In genomic region chr10:3782099-3782455, GRCh38 we compare ENCODE assay signal across 8 cellular contexts. TPM values are rescaled to one million over a fixed set of nuclear protein-coding genes. Genes with fewer than 3 reads are reported as not detected.
A peak's percentile ranks its signal among the peaks of the same experiment; 100 is the strongest.
DNase-seq lines count a peak whose midpoint lies in the region; ATAC-seq and TF ChIP-seq lines count a peak whose summit lies in the region.

No MANE protein-coding gene starts in this region.

- peaks cover 18% of the 10 kb centered on the region for H3K36me3 ChIP-seq in cardiac muscle cell
- peaks cover 11 to 55% (median 39%) of the 10 kb centered on the region in 4 donors for H3K36me3 ChIP-seq in right lobe of liver
- peaks cover 0 to 44% (median 22%) of the 10 kb centered on the region in 4 donors for H3K36me3 ChIP-seq in transverse colon

- intact Hi-C loops in Right ventricle myocardium inferior (cut with DNase I), result loop anchor here (2.0 to 10.0 kb wide), 7 partner anchors 103 to 875 kb away; no protein-coding TSS in a partner anchor
- intact Hi-C loops in right lobe of liver (cut with DNase I), result no loop called here
- intact Hi-C loops in transverse colon (cut with DNase I; ENCODE audit: low total_unique reads), result loop anchor here (2.0 to 10.0 kb wide), 3 partner anchors 153 to 989 kb away; no protein-coding TSS in a partner anchor

- H3K9me3 ChIP-seq in cardiac muscle cell (ENCODE audit: low read depth) (no peaks in the 10 kb centered on the region), right lobe of liver (no peaks in the 10 kb centered on the region), transverse colon (no peaks in the 10 kb centered on the region)

- peaks cover 19% of the 10 kb centered on the region for H3K4me1 ChIP-seq in cardiac muscle cell (ENCODE audit: low read depth)
- H3K4me1 ChIP-seq in right lobe of liver, result peaks cover 0 to 24% (median 5%) of the 10 kb centered on the region in 4 donors
- H3K4me1 ChIP-seq in transverse colon, result peaks cover 10 to 60% (median 57%) of the 10 kb centered on the region in 4 donors

- peak overlapping the region; percentile 85 for H3K4me3 ChIP-seq in cardiac muscle cell
- peak overlapping the region; percentile 66 to 87 (median 72) for H3K4me3 ChIP-seq in right lobe of liver
- H3K4me3 ChIP-seq in transverse colon, result peak overlapping the region; percentile 77 to 98 (median 98)

- no peak for TF ChIP-seq POLR2A in right lobe of liver (IDR thresholded peaks at IDR 0.05)
- TF ChIP-seq POLR2A in transverse colon (IDR thresholded peaks at IDR 0.05), result no peak

- 14% methylated on average over 9 of the region's 9 CpGs for WGBS in right lobe of liver (ENCODE audit: insufficient coverage, low coverage, low lambda C conversion rate, missing lambda C conversion rate)
- WGBS in transverse colon (ENCODE audit: low coverage in 1 of 2), 2 donors, result 33 to 34% methylated on average over 8 to 9 of the region's 9 CpGs

- in situ Hi-C loops in transverse colon (cut with MboI; ENCODE audit: low pct_ligation_motif_present in 1 of 4, low pct_unique_long_range_greater_than_20kb in 1 of 4, low sequenced_read_pairs in 3 of 4), result loop anchor here in 3 of 4 donors (10.0 to 25.0 kb wide), 5 partner anchors 73 to 880 kb away; no protein-coding TSS in a partner anchor

- H3K27me3 ChIP-seq in cardiac muscle cell, result no peaks in the 10 kb centered on the region
- no peaks in the 10 kb centered on the region for H3K27me3 ChIP-seq in right lobe of liver
- H3K27me3 ChIP-seq in transverse colon, result no peaks in the 10 kb centered on the region

- no peak overlapping the region for H3K27ac ChIP-seq in cardiac muscle cell
- peak overlapping the region; percentile 78 for H3K27ac ChIP-seq in angular gyrus (ENCODE audit: low read depth, low read length)
- peak overlapping the region; percentile 100 for H3K27ac ChIP-seq in right lobe of liver
- peak overlapping the region; percentile 99 to 100 (median 100) for H3K27ac ChIP-seq in transverse colon

- ATAC-seq in Right ventricle myocardium inferior (no peak), right lobe of liver (no peak), HG03045 (IDR thresholded peaks at IDR 0.05; ENCODE audit: unreplicated experiment) (no peak)

- TF ChIP-seq EP300 in transverse colon (IDR thresholded peaks at IDR 0.05; ENCODE audit: low read depth), result no peak

- DNase-seq in cardiac muscle cell (ENCODE audit: low read depth in 1 of 2, low spot score in 1 of 2), result peak in 1 of 2 donors; percentile 81
- DNase-seq in Right ventricle myocardium inferior (ENCODE audit: missing footprints), result no peak
- no peak for DNase-seq in right lobe of liver
- no peak for DNase-seq in transverse colon
- DNase-seq in activated gamma-delta T cell treated with Interleukin-2 at 50 U/mL for 16 hours, result no peak
- no peak for DNase-seq in NCI-H187 (lab: John Stamatoyannopoulos, UW)

- no peak for TF ChIP-seq CTCF in cardiac muscle cell (IDR thresholded peaks at IDR 0.05; ENCODE audit: low read depth, low read length)
- no peak for TF ChIP-seq CTCF in right lobe of liver (IDR thresholded peaks at IDR 0.05)
- TF ChIP-seq CTCF in transverse colon (IDR thresholded peaks at IDR 0.05), result no peak

RNA-seq across cellular contexts. Expression of gene KLF6, which starts 2.9 kb away (rescaled TPM):
- total RNA-seq in cardiac muscle cell (8.4 and 10.6 TPM in 2 replicates), Right ventricle myocardium inferior (68.4 TPM), right lobe of liver (10 to 100 TPM; 25.2 to 86.4 (median 75.2) TPM), transverse colon (100 to 1,000 TPM; 140 to 304 (median 291) TPM)
- 29.8 and 40.3 TPM in 2 replicates for polyA plus RNA-seq in cardiac muscle cell

Comparison
In these comparisons a context has a peak if more than half of its experiments do, and no peak if none do; other contexts are left out.
1. intact Hi-C loops: an anchor here in Right ventricle myocardium inferior (2.0 to 10.0 kb wide) and transverse colon (2.0 to 10.0 kb wide); none called in right lobe of liver.